ENCODE assay signal across 6 cellular contexts in the genomic region with DNA sequence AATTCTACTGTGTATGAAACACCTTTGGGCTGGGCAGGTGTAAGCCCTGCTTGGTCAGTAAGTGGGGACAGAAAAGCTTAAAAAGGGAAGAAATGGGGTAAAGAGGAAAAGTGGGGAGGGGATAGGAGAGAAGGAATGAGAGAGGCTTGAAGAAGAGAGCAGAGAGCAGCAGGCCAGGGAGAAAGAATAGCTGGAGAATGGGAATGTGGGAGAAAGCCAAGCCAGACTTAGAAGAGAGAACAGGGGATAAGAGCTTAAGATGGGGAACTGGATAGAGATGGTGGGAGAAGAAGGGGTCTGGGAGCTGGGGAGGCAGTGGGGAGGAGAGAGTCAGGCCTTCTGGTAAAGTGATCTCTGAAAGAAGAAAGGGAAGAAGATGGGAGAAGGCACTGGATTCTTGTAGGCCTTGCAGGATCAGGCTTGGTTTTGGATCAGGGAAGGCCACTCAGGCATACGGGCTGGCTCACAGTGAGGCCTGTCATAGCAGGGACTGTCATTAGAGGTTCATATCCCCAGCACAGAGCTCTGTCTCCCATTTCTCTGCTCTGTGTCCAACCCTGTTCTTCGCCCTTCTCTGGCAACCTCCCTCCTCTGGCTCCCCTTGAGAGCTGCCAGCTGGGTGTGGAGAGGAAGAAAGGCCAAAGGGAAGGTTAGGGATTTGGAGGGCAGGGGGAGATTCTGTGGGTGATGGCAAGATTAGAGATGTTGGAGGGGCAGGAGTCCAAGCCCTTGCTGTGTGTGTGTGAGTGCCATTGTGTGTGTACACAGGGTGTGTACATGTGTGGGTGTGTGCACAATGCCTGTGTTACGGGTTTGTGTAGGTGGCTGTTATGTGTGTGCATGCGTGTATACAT. TPM values are rescaled to one million over a fixed set of nuclear protein-coding genes. Genes with fewer than 3 reads are reported as not detected.
DNase-seq lines count a peak whose midpoint lies in the region; ATAC-seq, FAIRE-seq and TF ChIP-seq lines count a peak whose summit lies in the region.

No MANE protein-coding gene starts in this region.

- H3K4me3 ChIP-seq in HUES64 (ENCODE audit: low read length): 0 out of 2 replicates have a peak overlapping the region, but pooled peaks have one; percentile 48
- H3K4me3 ChIP-seq in K562: peak overlapping the region; percentile 49; the same call in 1 of the 2 replicates

- TF ChIP-seq EP300 in K562 (IDR thresholded peaks at IDR 0.05; ENCODE audit: low read length): no peak

- H3K9me3 ChIP-seq in HUES64 (ENCODE audit: insufficient read depth, low read depth, low read length): no peaks in the 10 kb centered on the region
- no peaks in the 10 kb centered on the region for H3K9me3 ChIP-seq in K562 (replicated peaks; ENCODE audit: control insufficient read depth, insufficient read depth, low read depth, low read length)

- CTCF ChIA-PET in K562 (lab: Yijun Ruan, JAX; ENCODE audit: low intra/inter-chr PET ratio): interaction anchor here (0.6 kb wide), 1 partner anchor 9 kb away, joined by 3 read pairs; no protein-coding TSS in a partner anchor

- peak; percentile 40 for FAIRE-seq in K562 (lab: Jason Lieb, UNC)

- H3K27ac Mint-ChIP-seq in progenitor cell of endocrine pancreas: peak overlapping the region; percentile 97

- H3K4me3 Mint-ChIP-seq in progenitor cell of endocrine pancreas (ENCODE audit: low read depth): peak overlapping the region; percentile 92

- H3K4me1 Mint-ChIP-seq in progenitor cell of endocrine pancreas (ENCODE audit: low read depth): peaks cover 72% of the 10 kb centered on the region

- TSS peak; percentile 64 for BruUV-seq in K562 (replicated peaks; lab: Mats Ljungman, UMichigan)

- no peaks in the 10 kb centered on the region for H3K27me3 Mint-ChIP-seq in progenitor cell of endocrine pancreas

- POLR2A ChIA-PET in K562 (lab: Yijun Ruan, JAX): interaction anchor here (0.5 to 1.2 kb wide), 7 partner anchors 11 to 286 kb away, joined by 3 to 6 read pairs (median 3); no protein-coding TSS in a partner anchor

- H3K9me3 Mint-ChIP-seq in progenitor cell of endocrine pancreas (ENCODE audit: low read depth): no peaks in the 10 kb centered on the region

- H3K27me3 ChIP-seq in HUES64 (ENCODE audit: insufficient read depth, low read length) (no peaks in the 10 kb centered on the region), K562 (ENCODE audit: control insufficient read depth in 2 of 2, insufficient read depth in 2 of 2, low read length in 2 of 2) (no peaks in the 10 kb centered on the region)

- peak in 1 of 4 experiments; percentile 33 for DNase-seq in K562 (ENCODE audit: extremely low read depth in 1 of 4, low spot score in 3 of 4)
- no peak for DNase-seq in progenitor cell of endocrine pancreas (ENCODE audit: low spot score, unreplicated experiment)
- no peak for DNase-seq in stimulated activated CD4-positive, alpha-beta T cell treated with anti-CD3 and anti-CD28 coated beads, Interleukin-12 subunit alpha, Interleukin-12 subunit beta, amount 100 ng/mL, for 4 hours
- no peak for DNase-seq in midbrain (lab: John Stamatoyannopoulos, UW)

- no peak for TF ChIP-seq CTCF in K562 (IDR thresholded peaks at IDR 0.05 in 2 of 3, conservative IDR thresholded peaks at IDR 0.05 in 1 of 3; ENCODE audit: insufficient read depth in 2 of 3, low read depth in 1 of 3, low read length in 3 of 3)
- TF ChIP-seq CTCF in progenitor cell of endocrine pancreas (IDR thresholded peaks at IDR 0.05; ENCODE audit: unreplicated experiment): no peak

- intact Hi-C loops in K562 (cut with micrococcal nuclease): loop anchor here (5.0 to 10.0 kb wide), 4 partner anchors 54 to 304 kb away; partner anchors contain the start of genes BAK1 and RGL2

- H3K4me2 ChIP-seq in K562 (ENCODE audit: insufficient read depth, low read length): peak overlapping the region; percentile 82

- peak; percentile 32; the same call in 1 of the 2 replicates for TF ChIP-seq POLR2A in K562 (conservative IDR thresholded peaks at IDR 0.05)

- in situ Hi-C loops in K562 (cut with MboI): no loop called here

- H3K4me1 ChIP-seq in HUES64 (ENCODE audit: insufficient read depth, low read length): peaks cover 54% of the 10 kb centered on the region
- H3K4me1 ChIP-seq in K562 (replicated peaks in 1 of 2; ENCODE audit: control insufficient read depth in 2 of 2, insufficient read depth in 2 of 2, low read length in 2 of 2): peaks cover 53 to 65% of the 10 kb centered on the region in 2 experiments

- peaks cover 51% of the 10 kb centered on the region for H3K79me2 ChIP-seq in K562 (ENCODE audit: control insufficient read depth, insufficient read depth, low read length)

- 80% methylated on average over 3 of the region's 4 CpGs for WGBS in HUES64
- 70% methylated on average over 4 of the region's 4 CpGs for WGBS in K562 (ENCODE audit: insufficient coverage, low coverage, missing lambda C conversion rate)

- peaks cover 1% of the 10 kb centered on the region; the same call in 1 of the 2 replicates for H3K36me3 ChIP-seq in HUES64 (ENCODE audit: insufficient read depth, low read length)
- no peaks in the 10 kb centered on the region for H3K36me3 ChIP-seq in K562 (ENCODE audit: control insufficient read depth, insufficient read depth, low read length)

- ATAC-seq in K562 (no peak), esophagus mucosa (no peak)

- H3K9ac ChIP-seq in HUES64 (ENCODE audit: low read depth, low read length): no peak overlapping the region
- H3K9ac ChIP-seq in K562 (ENCODE audit: insufficient read depth in 1 of 2, low read depth in 2 of 2, low read length in 2 of 2): peak overlapping the region; percentile 60 to 91; a peak in 3 of 4 replicates

- peak overlapping the region; percentile 77; the same call in 1 of the 2 replicates for H2AFZ ChIP-seq in K562 (ENCODE audit: low read depth, low read length)

- no peaks in the 10 kb centered on the region for H3K36me3 Mint-ChIP-seq in progenitor cell of endocrine pancreas (ENCODE audit: insufficient read depth)

- no peak for TF ChIP-seq RAD21 in K562 (CRISPR knock-in tag; conservative IDR thresholded peaks at IDR 0.05 in 1 of 2, IDR thresholded peaks at IDR 0.05 in 1 of 2)

- no peaks in the 10 kb centered on the region; the same call in 1 of the 2 replicates for H4K20me1 ChIP-seq in K562 (replicated peaks; ENCODE audit: control insufficient read depth, insufficient read depth, low read length)

- H3K9me1 ChIP-seq in K562 (ENCODE audit: control insufficient read depth, insufficient read depth, low read length): no peaks in the 10 kb centered on the region

- H3K27ac ChIP-seq in HUES64 (ENCODE audit: low read depth, low read length) (no peak overlapping the region), K562 (ENCODE audit: extremely low read depth, low read depth, low read length) (peak overlapping the region; percentile 77)

RNA-seq across cellular contexts. Expression of gene SYNGAP1, which starts 9.3 kb away (rescaled TPM):
- 51.5 TPM for polyA plus RNA-seq in HUES64 (2013, experiment 1 of 2)
- 50.1 TPM for polyA plus RNA-seq in HUES64 (2013, experiment 2 of 2)
- 66.9 and 126 TPM in 2 replicates for total RNA-seq in K562 (2011; cell fraction: chromatin; rRNA removed; ENCODE audit: low replicate concordance)
- total RNA-seq in K562 (2011; cell fraction: nucleolus; rRNA removed): 33.0 and 37.9 TPM in 2 replicates
- 43.4 and 59.2 TPM in 2 replicates for total RNA-seq in K562 (2011; cell fraction: nucleoplasm; rRNA removed)
- total RNA-seq in K562 (2014; rRNA removed): 2.5 and 2.9 TPM in 2 replicates
- 1.9 and 2.6 TPM in 2 replicates for total RNA-seq in K562 (2014; rRNA removed; fragmentation: Illumina TruSeq; extraction: Trizol)
- total RNA-seq in K562 (2015; rRNA removed; fragmentation: Illumina TruSeq; extraction: Trizol): 3.2 and 3.8 TPM in 2 replicates
- total RNA-seq in K562 (2021): 15.2 and 22.8 TPM in 2 replicates
- polyA plus RNA-seq in K562 (2011; rRNA removed): 4.4 and 8.2 TPM in 2 replicates
- 2.7 and 2.8 TPM in 2 replicates for polyA plus RNA-seq in K562 (2011; cell fraction: cytosol; rRNA removed)
- polyA plus RNA-seq in K562 (2011; cell fraction: nucleus; rRNA removed): 51.0 and 114 TPM in 2 replicates
- 15.7 and 22.6 TPM in 2 replicates for polyA plus RNA-seq in K562 (2012)
- 13.9 and 14.2 TPM in 2 replicates for polyA plus RNA-seq in K562 (2014; fragmentation: Illumina TruSeq; extraction: Trizol)
- polyA plus RNA-seq in K562 (2014; fragmentation: Nextera tagmentation; extraction: Ambion mirVana): under 1 TPM; 0.01 to 0.06 TPM
- 14.2 and 14.6 TPM in 2 replicates for polyA plus RNA-seq in K562 (2014; rRNA removed)
- 4.1 and 4.2 TPM in 2 replicates for polyA minus RNA-seq in K562 (2011; rRNA and poly(A)+ RNA removed)
- 3.9 and 4.4 TPM in 2 replicates for polyA minus RNA-seq in K562 (2011; cell fraction: cytosol; rRNA and poly(A)+ RNA removed)
- 10.8 and 12.3 TPM in 2 replicates for polyA minus RNA-seq in K562 (2011; cell fraction: nucleus; rRNA and poly(A)+ RNA removed)
- total RNA-seq in progenitor cell of endocrine pancreas: 59.9 and 60.3 TPM in 2 replicates
- 7.1 TPM for total RNA-seq in esophagus mucosa

RNA-seq across cellular contexts. Expression of gene CUTA, which starts 11.2 kb away (rescaled TPM):
- polyA plus RNA-seq in HUES64 (2013, experiment 1 of 2): 210 TPM
- 234 TPM for polyA plus RNA-seq in HUES64 (2013, experiment 2 of 2)
- total RNA-seq in K562 (2011; cell fraction: chromatin; rRNA removed; ENCODE audit: low replicate concordance): 90.7 and 171 TPM in 2 replicates
- 247 and 251 TPM in 2 replicates for total RNA-seq in K562 (2011; cell fraction: nucleolus; rRNA removed)
- total RNA-seq in K562 (2011; cell fraction: nucleoplasm; rRNA removed): 190 and 192 TPM in 2 replicates
- 310 and 413 TPM in 2 replicates for total RNA-seq in K562 (2014; rRNA removed)
- total RNA-seq in K562 (2014; rRNA removed; fragmentation: Illumina TruSeq; extraction: Trizol): 192 and 203 TPM in 2 replicates
- total RNA-seq in K562 (2015; rRNA removed; fragmentation: Illumina TruSeq; extraction: Trizol): 316 and 317 TPM in 2 replicates
- total RNA-seq in K562 (2021): 369 and 372 TPM in 2 replicates
- polyA plus RNA-seq in K562 (2011; rRNA removed): 166 and 178 TPM in 2 replicates
- polyA plus RNA-seq in K562 (2011; cell fraction: cytosol; rRNA removed): 269 and 458 TPM in 2 replicates
- polyA plus RNA-seq in K562 (2011; cell fraction: nucleus; rRNA removed): 356 and 369 TPM in 2 replicates
- polyA plus RNA-seq in K562 (2012): 506 and 529 TPM in 2 replicates
- polyA plus RNA-seq in K562 (2014; fragmentation: Illumina TruSeq; extraction: Trizol): 264 and 434 TPM in 2 replicates
- polyA plus RNA-seq in K562 (2014; fragmentation: Nextera tagmentation; extraction: Ambion mirVana): 100 to 1,000 TPM; 653 to 682 TPM
- 296 and 360 TPM in 2 replicates for polyA plus RNA-seq in K562 (2014; rRNA removed)
- 142 and 158 TPM in 2 replicates for polyA minus RNA-seq in K562 (2011; rRNA and poly(A)+ RNA removed)
- polyA minus RNA-seq in K562 (2011; cell fraction: cytosol; rRNA and poly(A)+ RNA removed): 90.0 and 120 TPM in 2 replicates
- polyA minus RNA-seq in K562 (2011; cell fraction: nucleus; rRNA and poly(A)+ RNA removed): 56.4 and 86.2 TPM in 2 replicates
- 252 and 264 TPM in 2 replicates for total RNA-seq in progenitor cell of endocrine pancreas
- total RNA-seq in esophagus mucosa: 92.4 TPM

RNA-seq across cellular contexts. Expression of gene PHF1, which starts 18.3 kb away (rescaled TPM):
- polyA plus RNA-seq in HUES64 (2013, experiment 1 of 2): 34.9 TPM
- polyA plus RNA-seq in HUES64 (2013, experiment 2 of 2): 39.5 TPM
- 151 and 284 TPM in 2 replicates for total RNA-seq in K562 (2011; cell fraction: chromatin; rRNA removed; ENCODE audit: low replicate concordance)
- 158 and 171 TPM in 2 replicates for total RNA-seq in K562 (2011; cell fraction: nucleolus; rRNA removed)
- 141 and 150 TPM in 2 replicates for total RNA-seq in K562 (2011; cell fraction: nucleoplasm; rRNA removed)
- total RNA-seq in K562 (2014; rRNA removed) (27.3 and 29.7 TPM in 2 replicates), K562 (2014; rRNA removed; fragmentation: Illumina TruSeq; extraction: Trizol) (16.2 and 20.8 TPM in 2 replicates), K562 (2015; rRNA removed; fragmentation: Illumina TruSeq; extraction: Trizol) (29.6 and 33.7 TPM in 2 replicates), K562 (2021) (42.1 and 43.2 TPM in 2 replicates), progenitor cell of endocrine pancreas (58.1 and 58.4 TPM in 2 replicates), esophagus mucosa (13.4 TPM)
- polyA plus RNA-seq in K562 (2011; rRNA removed) (45.9 and 59.4 TPM in 2 replicates), K562 (2014; fragmentation: Illumina TruSeq; extraction: Trizol) (45.5 and 48.8 TPM in 2 replicates), K562 (2014; fragmentation: Nextera tagmentation; extraction: Ambion mirVana) (1 to 10 TPM; 3.7 to 4.0 TPM), K562 (2014; rRNA removed) (60.8 and 64.2 TPM in 2 replicates)
- polyA plus RNA-seq in K562 (2011; cell fraction: cytosol; rRNA removed): 56.9 and 69.4 TPM in 2 replicates
- polyA plus RNA-seq in K562 (2011; cell fraction: nucleus; rRNA removed): 359 and 410 TPM in 2 replicates
- polyA plus RNA-seq in K562 (2012): 42.7 and 85.4 TPM in 2 replicates
- polyA minus RNA-seq in K562 (2011; rRNA and poly(A)+ RNA removed): 21.9 and 26.4 TPM in 2 replicates
- polyA minus RNA-seq in K562 (2011; cell fraction: cytosol; rRNA and poly(A)+ RNA removed): 12.4 and 15.0 TPM in 2 replicates
- polyA minus RNA-seq in K562 (2011; cell fraction: nucleus; rRNA and poly(A)+ RNA removed): 40.8 and 50.0 TPM in 2 replicates

RNA-seq across cellular contexts. Expression of gene ZBTB9, which starts 25.3 kb away (rescaled TPM):
- polyA plus RNA-seq in HUES64 (2013, experiment 1 of 2): 20.3 TPM
- 16.4 TPM for polyA plus RNA-seq in HUES64 (2013, experiment 2 of 2)
- total RNA-seq in K562 (2011; cell fraction: chromatin; rRNA removed; ENCODE audit: low replicate concordance): 14.2 and 31.6 TPM in 2 replicates
- 23.9 and 26.3 TPM in 2 replicates for total RNA-seq in K562 (2011; cell fraction: nucleolus; rRNA removed)
- 14.0 and 19.2 TPM in 2 replicates for total RNA-seq in K562 (2011; cell fraction: nucleoplasm; rRNA removed)
- total RNA-seq in K562 (2014; rRNA removed): 10.4 and 15.0 TPM in 2 replicates
- 10.3 and 10.4 TPM in 2 replicates for total RNA-seq in K562 (2014; rRNA removed; fragmentation: Illumina TruSeq; extraction: Trizol)
- total RNA-seq in K562 (2015; rRNA removed; fragmentation: Illumina TruSeq; extraction: Trizol): 12.7 and 13.1 TPM in 2 replicates
- total RNA-seq in K562 (2021): 15.9 and 17.3 TPM in 2 replicates
- polyA plus RNA-seq in K562 (2011; rRNA removed): 10.5 and 11.1 TPM in 2 replicates
- 7.8 and 10.3 TPM in 2 replicates for polyA plus RNA-seq in K562 (2011; cell fraction: cytosol; rRNA removed)
- polyA plus RNA-seq in K562 (2011; cell fraction: nucleus; rRNA removed): 13.6 and 18.1 TPM in 2 replicates
- polyA plus RNA-seq in K562 (2012): 12.2 and 14.5 TPM in 2 replicates
- polyA plus RNA-seq in K562 (2014; fragmentation: Illumina TruSeq; extraction: Trizol): 16.3 and 19.5 TPM in 2 replicates
- 1 to 10 TPM; 1.9 to 2.5 TPM for polyA plus RNA-seq in K562 (2014; fragmentation: Nextera tagmentation; extraction: Ambion mirVana)
- polyA plus RNA-seq in K562 (2014; rRNA removed): 6.9 and 11.9 TPM in 2 replicates
- 11.3 and 13.1 TPM in 2 replicates for polyA minus RNA-seq in K562 (2011; rRNA and poly(A)+ RNA removed)
- polyA minus RNA-seq in K562 (2011; cell fraction: cytosol; rRNA and poly(A)+ RNA removed): 11.1 and 15.7 TPM in 2 replicates
- 6.6 and 10.3 TPM in 2 replicates for polyA minus RNA-seq in K562 (2011; cell fraction: nucleus; rRNA and poly(A)+ RNA removed)
- 15.4 and 15.7 TPM in 2 replicates for total RNA-seq in progenitor cell of endocrine pancreas
- 5.5 TPM for total RNA-seq in esophagus mucosa

RNA-seq across cellular contexts. Expression of gene KIFC1, which starts 37.5 kb away (rescaled TPM):
- 61.5 TPM for polyA plus RNA-seq in HUES64 (2013, experiment 1 of 2)
- polyA plus RNA-seq in HUES64 (2013, experiment 2 of 2): 66.2 TPM
- total RNA-seq in K562 (2011; cell fraction: chromatin; rRNA removed; ENCODE audit: low replicate concordance): 117 and 182 TPM in 2 replicates
- total RNA-seq in K562 (2011; cell fraction: nucleolus; rRNA removed): 141 and 154 TPM in 2 replicates
- 113 and 129 TPM in 2 replicates for total RNA-seq in K562 (2011; cell fraction: nucleoplasm; rRNA removed)
- total RNA-seq in K562 (2014; rRNA removed): 50.2 and 62.5 TPM in 2 replicates
- total RNA-seq in K562 (2014; rRNA removed; fragmentation: Illumina TruSeq; extraction: Trizol): 38.6 and 42.3 TPM in 2 replicates
- total RNA-seq in K562 (2015; rRNA removed; fragmentation: Illumina TruSeq; extraction: Trizol): 77.9 and 80.1 TPM in 2 replicates
- 79.2 and 85.6 TPM in 2 replicates for total RNA-seq in K562 (2021)
- polyA plus RNA-seq in K562 (2011; rRNA removed): 95.2 and 103 TPM in 2 replicates
- 82.9 and 95.7 TPM in 2 replicates for polyA plus RNA-seq in K562 (2011; cell fraction: cytosol; rRNA removed)
- 255 and 308 TPM in 2 replicates for polyA plus RNA-seq in K562 (2011; cell fraction: nucleus; rRNA removed)
- polyA plus RNA-seq in K562 (2012): 70.1 and 78.9 TPM in 2 replicates
- 76.9 and 82.7 TPM in 2 replicates for polyA plus RNA-seq in K562 (2014; fragmentation: Illumina TruSeq; extraction: Trizol)
- 1 to 10 TPM; 1.3 to 2.2 TPM for polyA plus RNA-seq in K562 (2014; fragmentation: Nextera tagmentation; extraction: Ambion mirVana)
- polyA plus RNA-seq in K562 (2014; rRNA removed): 84.1 and 88.6 TPM in 2 replicates
- polyA minus RNA-seq in K562 (2011; rRNA and poly(A)+ RNA removed): 91.4 and 99.3 TPM in 2 replicates
- polyA minus RNA-seq in K562 (2011; cell fraction: cytosol; rRNA and poly(A)+ RNA removed): 43.1 and 48.8 TPM in 2 replicates
- 113 and 139 TPM in 2 replicates for polyA minus RNA-seq in K562 (2011; cell fraction: nucleus; rRNA and poly(A)+ RNA removed)
- 45.5 and 46.6 TPM in 2 replicates for total RNA-seq in progenitor cell of endocrine pancreas
- total RNA-seq in esophagus mucosa: 19.0 TPM
